1 cellular context compared by ENCODE assay signal in the genomic region with DNA sequence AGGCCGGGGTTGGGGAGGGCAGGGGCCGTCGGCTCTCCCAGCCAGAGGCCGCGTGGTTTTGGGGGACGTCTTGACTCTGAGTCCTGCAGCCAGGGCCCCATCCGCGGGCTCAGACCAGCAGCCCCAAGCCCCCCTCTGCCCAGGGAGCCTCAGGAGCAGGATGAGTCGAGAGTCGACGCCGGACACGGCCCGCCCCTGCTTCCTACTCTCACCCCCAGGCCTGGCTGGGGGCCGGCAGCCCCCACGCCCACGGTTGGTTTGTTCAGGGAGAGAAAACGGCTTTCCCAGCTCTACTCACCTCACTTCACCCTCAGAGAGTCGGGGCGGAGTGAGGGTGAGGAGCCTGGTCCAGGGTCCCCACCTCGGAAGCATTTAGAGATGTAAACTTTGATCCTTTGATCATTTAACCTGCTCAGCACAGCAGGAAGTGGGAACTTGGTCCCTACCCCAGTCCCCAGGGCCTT.
TF ChIP-seq lines count a peak whose summit lies in the region.

No MANE protein-coding gene starts in this region.

TF ChIP-seq in HepG2, 621 proteins besides CTCF, POLR2A, EP300 and RAD21 (continued from another document and continues in another):
- TF ChIP-seq PRMT3 (CRISPR knock-in tag; IDR thresholded peaks at IDR 0.05; ENCODE audit: borderline replicate concordance, low read depth) (no peak), ZNF530 (CRISPR knock-in tag; IDR thresholded peaks at IDR 0.05; ENCODE audit: low read depth) (no peak), ZMYM2 (CRISPR knock-in tag; IDR thresholded peaks at IDR 0.05) (no peak), HMG20B (CRISPR knock-in tag; conservative IDR thresholded peaks at IDR 0.05) (no peak), RFXANK (CRISPR knock-in tag; IDR thresholded peaks at IDR 0.05) (no peak), CHD2 (IDR thresholded peaks at IDR 0.05; ENCODE audit: low read depth, low read length) (no peak), ZC3H4 (CRISPR knock-in tag; IDR thresholded peaks at IDR 0.05; ENCODE audit: borderline replicate concordance) (no peak), TBL1XR1 (IDR thresholded peaks at IDR 0.05; ENCODE audit: borderline replicate concordance, low read length, partially characterized antibody) (no peak), ZNF616 (CRISPR knock-in tag; IDR thresholded peaks at IDR 0.05; ENCODE audit: low read depth) (no peak), PAX8 (CRISPR knock-in tag; IDR thresholded peaks at IDR 0.05; ENCODE audit: borderline replicate concordance) (no peak), REPIN1 (CRISPR knock-in tag; IDR thresholded peaks at IDR 0.05; ENCODE audit: borderline replicate concordance, low read depth) (0 out of 2 replicates have a peak, but pooled peaks have one; percentile 54), IKZF4 (CRISPR knock-in tag; IDR thresholded peaks at IDR 0.05; ENCODE audit: borderline replicate concordance, low read depth, not compliant biosample characterization) (peak; percentile 71), FOXC1 (CRISPR knock-in tag; IDR thresholded peaks at IDR 0.05; ENCODE audit: borderline replicate concordance) (peak; percentile 21; the same call in 1 of the 2 replicates), ZNF557 (CRISPR knock-in tag; IDR thresholded peaks at IDR 0.05) (no peak), NFRKB (IDR thresholded peaks at IDR 0.05) (no peak), ZNF510 (CRISPR knock-in tag; IDR thresholded peaks at IDR 0.05; ENCODE audit: low read depth) (no peak), ZFP37 (CRISPR knock-in tag; IDR thresholded peaks at IDR 0.05; ENCODE audit: borderline replicate concordance) (no peak), SP140L (CRISPR knock-in tag; IDR thresholded peaks at IDR 0.05; ENCODE audit: borderline replicate concordance) (no peak), ZNF34 (CRISPR knock-in tag; IDR thresholded peaks at IDR 0.05; ENCODE audit: borderline replicate concordance) (no peak), FOSL2 (CRISPR knock-in tag; IDR thresholded peaks at IDR 0.05) (no peak), RNF2 (conservative IDR thresholded peaks at IDR 0.05; ENCODE audit: low read depth) (no peak), SKI (IDR thresholded peaks at IDR 0.05; ENCODE audit: partially characterized antibody) (no peak), ZNF331 (CRISPR knock-in tag; IDR thresholded peaks at IDR 0.05) (no peak), FOXK1 (CRISPR knock-in tag; IDR thresholded peaks at IDR 0.05; ENCODE audit: borderline replicate concordance, low read depth) (no peak), ZMYM4 (CRISPR knock-in tag; IDR thresholded peaks at IDR 0.05) (no peak), EED (CRISPR knock-in tag; IDR thresholded peaks at IDR 0.05) (no peak), NFYC (CRISPR knock-in tag; IDR thresholded peaks at IDR 0.05) (no peak), MIER3 (CRISPR knock-in tag; IDR thresholded peaks at IDR 0.05; ENCODE audit: borderline replicate concordance) (0 out of 2 replicates have a peak, but pooled peaks have one; percentile 8), ZNF292 (CRISPR knock-in tag; IDR thresholded peaks at IDR 0.05; ENCODE audit: borderline replicate concordance, low read depth) (no peak), ZNF326 (CRISPR knock-in tag; IDR thresholded peaks at IDR 0.05; ENCODE audit: borderline replicate concordance) (no peak), HHEX (CRISPR knock-in tag; IDR thresholded peaks at IDR 0.05) (no peak), MTA1 (CRISPR knock-in tag; IDR thresholded peaks at IDR 0.05; ENCODE audit: borderline replicate concordance) (0 out of 2 replicates have a peak, but pooled peaks have one; percentile 15), JUND (CRISPR knock-in tag; IDR thresholded peaks at IDR 0.05) (no peak), RAD51 (IDR thresholded peaks at IDR 0.05; ENCODE audit: borderline replicate concordance) (no peak), HDAC2 (CRISPR knock-in tag; IDR thresholded peaks at IDR 0.05) (no peak), SRSF1 (optimal IDR thresholded peaks at IDR 0.05; ENCODE audit: low read depth, low read length) (peak; percentile 86), ZNF264 (CRISPR knock-in tag; IDR thresholded peaks at IDR 0.05) (peak; percentile 71; the same call in 1 of the 2 replicates), HDAC1 (CRISPR knock-in tag; IDR thresholded peaks at IDR 0.05) (no peak), ZNF850 (CRISPR knock-in tag; conservative IDR thresholded peaks at IDR 0.05) (no peak), NR1H2 (CRISPR knock-in tag; IDR thresholded peaks at IDR 0.05; ENCODE audit: borderline replicate concordance, low read depth) (no peak), ZNF614 (CRISPR knock-in tag; IDR thresholded peaks at IDR 0.05; ENCODE audit: borderline replicate concordance) (no peak), KLF12 (CRISPR knock-in tag; IDR thresholded peaks at IDR 0.05; ENCODE audit: borderline replicate concordance) (no peak), MXD4 (CRISPR knock-in tag; IDR thresholded peaks at IDR 0.05) (no peak), ZFY (CRISPR knock-in tag; IDR thresholded peaks at IDR 0.05) (peak; percentile 15; the same call in 1 of the 2 replicates), TARDBP (CRISPR knock-in tag; IDR thresholded peaks at IDR 0.05) (0 out of 2 replicates have a peak, but pooled peaks have one; percentile 59), ZNF607 (CRISPR knock-in tag; IDR thresholded peaks at IDR 0.05; ENCODE audit: borderline replicate concordance) (0 out of 2 replicates have a peak, but pooled peaks have one; percentile 30), NFIB (CRISPR knock-in tag; IDR thresholded peaks at IDR 0.05; ENCODE audit: borderline replicate concordance) (no peak), GTF3A (CRISPR knock-in tag; conservative IDR thresholded peaks at IDR 0.05) (no peak), NR2F6 (IDR thresholded peaks at IDR 0.05) (no peak), NR2F6 (CRISPR knock-in tag; IDR thresholded peaks at IDR 0.05) (no peak), HNRNPUL1 (IDR thresholded peaks at IDR 0.05; ENCODE audit: low read depth, low read length) (no peak), SOX6 (IDR thresholded peaks at IDR 0.05) (no peak), SOX6 (CRISPR knock-in tag; IDR thresholded peaks at IDR 0.05) (peak; percentile 48; the same call in 1 of the 2 replicates), ZBTB42 (CRISPR knock-in tag; IDR thresholded peaks at IDR 0.05) (no peak), GLI4 (CRISPR knock-in tag; IDR thresholded peaks at IDR 0.05; ENCODE audit: borderline replicate concordance) (no peak; the same call in 1 of the 2 replicates), ZNF572 (CRISPR knock-in tag; IDR thresholded peaks at IDR 0.05) (peak; percentile 74; the same call in 1 of the 2 replicates), TSC22D2 (CRISPR knock-in tag; IDR thresholded peaks at IDR 0.05; ENCODE audit: borderline replicate concordance) (no peak), SOX5 (CRISPR knock-in tag; IDR thresholded peaks at IDR 0.05; ENCODE audit: borderline replicate concordance) (no peak), CBX2 (IDR thresholded peaks at IDR 0.05; ENCODE audit: low read depth, low read length) (no peak), CBX2 (CRISPR knock-in tag; IDR thresholded peaks at IDR 0.05; ENCODE audit: low read depth) (no peak), ZNF143 (CRISPR knock-in tag; IDR thresholded peaks at IDR 0.05) (no peak)
- TF ChIP-seq, protein P1, sequence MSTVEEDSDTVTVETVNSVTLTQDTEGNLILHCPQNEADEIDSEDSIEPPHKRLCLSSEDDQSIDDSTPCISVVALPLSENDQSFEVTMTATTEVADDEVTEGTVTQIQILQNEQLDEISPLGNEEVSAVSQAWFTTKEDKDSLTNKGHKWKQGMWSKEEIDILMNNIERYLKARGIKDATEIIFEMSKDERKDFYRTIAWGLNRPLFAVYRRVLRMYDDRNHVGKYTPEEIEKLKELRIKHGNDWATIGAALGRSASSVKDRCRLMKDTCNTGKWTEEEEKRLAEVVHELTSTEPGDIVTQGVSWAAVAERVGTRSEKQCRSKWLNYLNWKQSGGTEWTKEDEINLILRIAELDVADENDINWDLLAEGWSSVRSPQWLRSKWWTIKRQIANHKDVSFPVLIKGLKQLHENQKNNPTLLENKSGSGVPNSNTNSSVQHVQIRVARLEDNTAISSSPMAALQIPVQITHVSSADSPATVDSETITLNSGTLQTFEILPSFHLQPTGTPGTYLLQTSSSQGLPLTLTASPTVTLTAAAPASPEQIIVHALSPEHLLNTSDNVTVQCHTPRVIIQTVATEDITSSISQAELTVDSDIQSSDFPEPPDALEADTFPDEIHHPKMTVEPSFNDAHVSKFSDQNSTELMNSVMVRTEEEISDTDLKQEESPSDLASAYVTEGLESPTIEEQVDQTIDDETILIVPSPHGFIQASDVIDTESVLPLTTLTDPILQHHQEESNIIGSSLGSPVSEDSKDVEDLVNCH (CRISPR knock-in tag; IDR thresholded peaks at IDR 0.05): no peak
- TF ChIP-seq, protein P2, sequence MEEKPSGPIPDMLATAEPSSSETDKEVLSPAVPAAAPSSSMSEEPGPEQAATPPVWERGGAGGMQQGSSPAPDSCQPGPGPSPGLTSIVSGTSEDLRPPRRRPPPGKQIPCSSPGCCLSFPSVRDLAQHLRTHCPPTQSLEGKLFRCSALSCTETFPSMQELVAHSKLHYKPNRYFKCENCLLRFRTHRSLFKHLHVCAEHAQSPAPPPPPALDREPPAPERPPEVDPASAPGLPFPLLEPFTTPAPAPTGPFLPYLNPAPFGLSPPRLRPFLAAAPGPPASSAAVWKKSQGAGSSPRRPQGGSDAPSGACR (CRISPR knock-in tag; IDR thresholded peaks at IDR 0.05): no peak
- TF ChIP-seq, protein P3, sequence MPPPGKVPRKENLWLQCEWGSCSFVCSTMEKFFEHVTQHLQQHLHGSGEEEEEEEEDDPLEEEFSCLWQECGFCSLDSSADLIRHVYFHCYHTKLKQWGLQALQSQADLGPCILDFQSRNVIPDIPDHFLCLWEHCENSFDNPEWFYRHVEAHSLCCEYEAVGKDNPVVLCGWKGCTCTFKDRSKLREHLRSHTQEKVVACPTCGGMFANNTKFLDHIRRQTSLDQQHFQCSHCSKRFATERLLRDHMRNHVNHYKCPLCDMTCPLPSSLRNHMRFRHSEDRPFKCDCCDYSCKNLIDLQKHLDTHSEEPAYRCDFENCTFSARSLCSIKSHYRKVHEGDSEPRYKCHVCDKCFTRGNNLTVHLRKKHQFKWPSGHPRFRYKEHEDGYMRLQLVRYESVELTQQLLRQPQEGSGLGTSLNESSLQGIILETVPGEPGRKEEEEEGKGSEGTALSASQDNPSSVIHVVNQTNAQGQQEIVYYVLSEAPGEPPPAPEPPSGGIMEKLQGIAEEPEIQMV (CRISPR knock-in tag; IDR thresholded peaks at IDR 0.05; ENCODE audit: low read depth): no peak
- TF ChIP-seq, protein P4, sequence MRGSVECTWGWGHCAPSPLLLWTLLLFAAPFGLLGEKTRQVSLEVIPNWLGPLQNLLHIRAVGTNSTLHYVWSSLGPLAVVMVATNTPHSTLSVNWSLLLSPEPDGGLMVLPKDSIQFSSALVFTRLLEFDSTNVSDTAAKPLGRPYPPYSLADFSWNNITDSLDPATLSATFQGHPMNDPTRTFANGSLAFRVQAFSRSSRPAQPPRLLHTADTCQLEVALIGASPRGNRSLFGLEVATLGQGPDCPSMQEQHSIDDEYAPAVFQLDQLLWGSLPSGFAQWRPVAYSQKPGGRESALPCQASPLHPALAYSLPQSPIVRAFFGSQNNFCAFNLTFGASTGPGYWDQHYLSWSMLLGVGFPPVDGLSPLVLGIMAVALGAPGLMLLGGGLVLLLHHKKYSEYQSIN (CRISPR knock-in tag; IDR thresholded peaks at IDR 0.05; ENCODE audit: borderline replicate concordance): no peak
- TF ChIP-seq, protein P5, sequence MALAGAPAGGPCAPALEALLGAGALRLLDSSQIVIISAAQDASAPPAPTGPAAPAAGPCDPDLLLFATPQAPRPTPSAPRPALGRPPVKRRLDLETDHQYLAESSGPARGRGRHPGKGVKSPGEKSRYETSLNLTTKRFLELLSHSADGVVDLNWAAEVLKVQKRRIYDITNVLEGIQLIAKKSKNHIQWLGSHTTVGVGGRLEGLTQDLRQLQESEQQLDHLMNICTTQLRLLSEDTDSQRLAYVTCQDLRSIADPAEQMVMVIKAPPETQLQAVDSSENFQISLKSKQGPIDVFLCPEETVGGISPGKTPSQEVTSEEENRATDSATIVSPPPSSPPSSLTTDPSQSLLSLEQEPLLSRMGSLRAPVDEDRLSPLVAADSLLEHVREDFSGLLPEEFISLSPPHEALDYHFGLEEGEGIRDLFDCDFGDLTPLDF (CRISPR knock-in tag; IDR thresholded peaks at IDR 0.05): no peak
- TF ChIP-seq, protein P6, sequence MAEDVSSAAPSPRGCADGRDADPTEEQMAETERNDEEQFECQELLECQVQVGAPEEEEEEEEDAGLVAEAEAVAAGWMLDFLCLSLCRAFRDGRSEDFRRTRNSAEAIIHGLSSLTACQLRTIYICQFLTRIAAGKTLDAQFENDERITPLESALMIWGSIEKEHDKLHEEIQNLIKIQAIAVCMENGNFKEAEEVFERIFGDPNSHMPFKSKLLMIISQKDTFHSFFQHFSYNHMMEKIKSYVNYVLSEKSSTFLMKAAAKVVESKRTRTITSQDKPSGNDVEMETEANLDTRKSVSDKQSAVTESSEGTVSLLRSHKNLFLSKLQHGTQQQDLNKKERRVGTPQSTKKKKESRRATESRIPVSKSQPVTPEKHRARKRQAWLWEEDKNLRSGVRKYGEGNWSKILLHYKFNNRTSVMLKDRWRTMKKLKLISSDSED (CRISPR knock-in tag; IDR thresholded peaks at IDR 0.05): no peak
- TF ChIP-seq, protein P7, sequence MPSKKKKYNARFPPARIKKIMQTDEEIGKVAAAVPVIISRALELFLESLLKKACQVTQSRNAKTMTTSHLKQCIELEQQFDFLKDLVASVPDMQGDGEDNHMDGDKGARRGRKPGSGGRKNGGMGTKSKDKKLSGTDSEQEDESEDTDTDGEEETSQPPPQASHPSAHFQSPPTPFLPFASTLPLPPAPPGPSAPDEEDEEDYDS (CRISPR knock-in tag; IDR thresholded peaks at IDR 0.05): 0 out of 2 replicates have a peak, but pooled peaks have one; percentile 43
- TF ChIP-seq, protein P8, sequence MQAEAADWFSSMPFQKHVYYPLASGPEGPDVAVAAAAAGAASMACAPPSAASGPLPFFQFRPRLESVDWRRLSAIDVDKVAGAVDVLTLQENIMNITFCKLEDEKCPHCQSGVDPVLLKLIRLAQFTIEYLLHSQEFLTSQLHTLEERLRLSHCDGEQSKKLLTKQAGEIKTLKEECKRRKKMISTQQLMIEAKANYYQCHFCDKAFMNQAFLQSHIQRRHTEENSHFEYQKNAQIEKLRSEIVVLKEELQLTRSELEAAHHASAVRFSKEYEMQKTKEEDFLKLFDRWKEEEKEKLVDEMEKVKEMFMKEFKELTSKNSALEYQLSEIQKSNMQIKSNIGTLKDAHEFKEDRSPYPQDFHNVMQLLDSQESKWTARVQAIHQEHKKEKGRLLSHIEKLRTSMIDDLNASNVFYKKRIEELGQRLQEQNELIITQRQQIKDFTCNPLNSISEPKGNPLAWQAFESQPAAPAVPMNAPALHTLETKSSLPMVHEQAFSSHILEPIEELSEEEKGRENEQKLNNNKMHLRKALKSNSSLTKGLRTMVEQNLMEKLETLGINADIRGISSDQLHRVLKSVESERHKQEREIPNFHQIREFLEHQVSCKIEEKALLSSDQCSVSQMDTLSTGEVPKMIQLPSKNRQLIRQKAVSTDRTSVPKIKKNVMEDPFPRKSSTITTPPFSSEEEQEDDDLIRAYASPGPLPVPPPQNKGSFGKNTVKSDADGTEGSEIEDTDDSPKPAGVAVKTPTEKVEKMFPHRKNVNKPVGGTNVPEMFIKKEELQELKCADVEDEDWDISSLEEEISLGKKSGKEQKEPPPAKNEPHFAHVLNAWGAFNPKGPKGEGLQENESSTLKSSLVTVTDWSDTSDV (CRISPR knock-in tag; IDR thresholded peaks at IDR 0.05): peak; percentile 78; the same call in 1 of the 2 replicates
